ENCODE assay signal across 13 cellular contexts in genomic region chr2:232385660-232386489, GRCh38. TPM values are rescaled to one million over a fixed set of nuclear protein-coding genes. Genes with fewer than 3 reads are reported as not detected.
DNase-seq lines count a peak whose midpoint lies in the region; ATAC-seq, FAIRE-seq and TF ChIP-seq lines count a peak whose summit lies in the region.
"Had no signal": no experiment of that assay in that cellular context is flagged by ENCODE, and none has a peak within 500 bp of the region (broad histone marks: within the 10 kb centered on the region; RNA-seq: fewer than 3 reads in every experiment).

No MANE protein-coding gene starts in this region.

- H3K14ac ChIP-seq in H1 (ENCODE audit: insufficient read length) = no peak overlapping the region

- TF ChIP-seq RAD21 in H1 (IDR thresholded peaks at IDR 0.05 in 1 of 2, conservative IDR thresholded peaks at IDR 0.05 in 1 of 2; ENCODE audit: low read depth in 2 of 2, low read length in 2 of 2) = 0 out of 4 replicates have a peak, but pooled peaks of 1 of the 2 experiments have one; percentile 2

- H3K56ac ChIP-seq in H1 (replicated peaks; ENCODE audit: insufficient read length, low read depth, low read length) = peak overlapping the region; percentile 25

- TF ChIP-seq EP300 in H1 (IDR thresholded peaks at IDR 0.05; ENCODE audit: borderline replicate concordance in 1 of 2, low read depth in 2 of 2, low read length in 2 of 2) = no peak

- H3K18ac ChIP-seq in H1 (ENCODE audit: extremely low read depth, low read length) = peak overlapping the region; percentile 19

- H3K4me1 Mint-ChIP-seq in Caco-2 (ENCODE audit: low read depth, unreplicated experiment) = peaks cover 20% of the 10 kb centered on the region
- peaks cover 17 to 30% (median 29%) of the 10 kb centered on the region in 3 donors for H3K4me1 Mint-ChIP-seq in naive B cell

- H2BK12ac ChIP-seq in H1 (ENCODE audit: low read depth, low read length) = peak overlapping the region; percentile 97

- H3K27me3 ChIP-seq in Caco-2 (replicated peaks; ENCODE audit: control insufficient read depth, insufficient read depth, low read length) (no peaks in the 10 kb centered on the region), HUES6 (ENCODE audit: control insufficient read depth, insufficient read depth, low read length) (peaks cover 67% of the 10 kb centered on the region), H1 (replicated peaks in 1 of 4; ENCODE audit: control insufficient read depth in 3 of 4, extremely low read depth in 1 of 4, insufficient read depth in 3 of 4, low read length in 3 of 4) (peaks cover 22 to 66% (median 66%) of the 10 kb centered on the region in 4 experiments)

- BruUV-seq in Caco-2 (replicated peaks; lab: Mats Ljungman, UMichigan) = no TSS peak

- no peak overlapping the region for H4K5ac ChIP-seq in H1 (ENCODE audit: insufficient read length, low read depth, low read length)

- H3K79me1 ChIP-seq in H1 (ENCODE audit: low read depth, low read length) = no peaks in the 10 kb centered on the region

- no peak overlapping the region for H3K23ac ChIP-seq in H1 (ENCODE audit: insufficient read length)

- H3K36me3 ChIP-seq in Caco-2 (ENCODE audit: control insufficient read depth, insufficient read depth, low read length) (no peaks in the 10 kb centered on the region), HUES6 (ENCODE audit: control insufficient read depth, insufficient read depth, low read length) (no peaks in the 10 kb centered on the region), H1 (ENCODE audit: control insufficient read depth in 2 of 4, insufficient read depth in 4 of 4, low read length in 3 of 4) (no peaks in the 10 kb centered on the region; a peak in 1 of 8 replicates)

- no peak overlapping the region for H3K27ac ChIP-seq in HUES6 (ENCODE audit: low read depth, low read length)
- H3K27ac ChIP-seq in H1 (ENCODE audit: low read depth, low read length) = no peak overlapping the region
- H3K27ac ChIP-seq: HL-60, psoas muscle, VCaP had no signal

- intact Hi-C loops in Caco-2 (cut with micrococcal nuclease; ENCODE audit: unreplicated experiment) = loop anchor here (1.0 to 5.0 kb wide), 2 partner anchors 36 to 54 kb away; no protein-coding TSS in a partner anchor

- peaks cover 11% of the 10 kb centered on the region for H3K36me3 Mint-ChIP-seq in Caco-2 (ENCODE audit: insufficient read depth, unreplicated experiment)
- H3K36me3 Mint-ChIP-seq in naive B cell = peaks cover 0 to 8% of the 10 kb centered on the region in 2 donors
- H3K36me3 Mint-ChIP-seq: activated naive CD8-positive, alpha-beta T cell treated with anti-CD3 and anti-CD28 coated beads, Interleukin-2, amount 10 ng/mL, durations not matched to agents 7 days and 5 days had no signal

- H2BK5ac ChIP-seq in H1 (ENCODE audit: low read depth, low read length) = no peak overlapping the region

- POLR2A ChIA-PET in Caco-2 (lab: Charles Lee) (interaction anchor here (0.5 kb wide), 1 partner anchor 49 kb away, joined by 3 read pairs; no protein-coding TSS in a partner anchor), H1 (lab: Charles Lee; ENCODE audit: partially characterized antibody) (interaction anchor here (0.8 to 5.0 kb wide), 13 partner anchors 8 to 104 kb away, joined by 3 to 57 read pairs (median 3); no protein-coding TSS in a partner anchor)

- DNase-seq in Caco-2 (peak; percentile 77 to 90), H1 (ENCODE audit: low read depth in 1 of 2, low spot score in 2 of 2) (no peak), naive B cell (no peak), activated T-cell treated with anti-CD3 and anti-CD28 coated beads for 4 hours (no peak)
- DNase-seq in activated CD4-positive, alpha-beta T cell treated with anti-CD3 and anti-CD28 coated beads for 48 hours = no peak
- DNase-seq: activated naive CD8-positive, alpha-beta T cell treated with anti-CD3 and anti-CD28 coated beads, Interleukin-2, amount 10 ng/mL, durations not matched to agents 7 days and 5 days; psoas muscle had no signal

- H3K9me3 ChIP-seq in Caco-2 = no peaks in the 10 kb centered on the region
- no peaks in the 10 kb centered on the region for H3K9me3 ChIP-seq in HUES6 (ENCODE audit: control insufficient read depth, insufficient read depth, low read depth, low read length)
- H3K9me3 ChIP-seq in H1 (ENCODE audit: insufficient read depth in 2 of 2, low read depth in 1 of 2, low read length in 1 of 2) = no peaks in the 10 kb centered on the region
- H3K9me3 ChIP-seq: psoas muscle had no signal

- no peak overlapping the region for H4K91ac ChIP-seq in H1 (replicated peaks; ENCODE audit: insufficient read length, low read length)

- H2AFZ ChIP-seq in H1 (ENCODE audit: low read length) = no peak overlapping the region

- CTCF ChIA-PET in Caco-2 (lab: Charles Lee) = interaction anchor here (0.6 to 1.2 kb wide), 3 partner anchors 20 to 54 kb away, joined by 3 to 7 read pairs (median 3); no protein-coding TSS in a partner anchor
- CTCF ChIA-PET in H1 (lab: Charles Lee; ENCODE audit: partially characterized antibody) = interaction anchor here (0.8 to 2.8 kb wide), 19 partner anchors 10 to 484 kb away, joined by 3 to 23 read pairs (median 6); no protein-coding TSS in a partner anchor

- no peaks in the 10 kb centered on the region for H3K9me3 Mint-ChIP-seq in Caco-2 (ENCODE audit: unreplicated experiment)
- H3K9me3 Mint-ChIP-seq in naive B cell = peaks cover 0 to 7% (median 0%) of the 10 kb centered on the region in 7 donors
- H3K9me3 Mint-ChIP-seq: activated naive CD8-positive, alpha-beta T cell treated with anti-CD3 and anti-CD28 coated beads, Interleukin-2, amount 10 ng/mL, durations not matched to agents 7 days and 5 days had no signal

- TF ChIP-seq CTCF in Caco-2 (IDR thresholded peaks at IDR 0.05; ENCODE audit: insufficient read depth in 1 of 2, low read depth in 1 of 2, low read length in 1 of 2, severe bottlenecking in 1 of 2, unreplicated experiment in 1 of 2) (no peak), H1 (IDR thresholded peaks at IDR 0.05; ENCODE audit: control extremely low read depth in 1 of 3, insufficient read depth in 1 of 3, low read depth in 1 of 3, low read length in 3 of 3) (no peak)

- H3K4me3 ChIP-seq in Caco-2 (ENCODE audit: low read depth, low read length) (no peak overlapping the region), HUES6 (ENCODE audit: low read depth, low read length) (peak overlapping the region; percentile 65), H1 (ENCODE audit: extremely low read depth in 1 of 4, insufficient read depth in 2 of 4, low read depth in 3 of 4, low read length in 4 of 4) (peak overlapping the region; percentile 55 to 65 (median 63))
- H3K4me3 ChIP-seq: psoas muscle had no signal

- H3K9ac ChIP-seq in HUES6 (ENCODE audit: low read length) (peak overlapping the region; percentile 73), H1 (replicated peaks in 1 of 4; ENCODE audit: extremely low read depth in 1 of 4, low read depth in 3 of 4, low read length in 3 of 4) (no peak overlapping the region)

- no peak for ATAC-seq in naive B cell (ENCODE audit: low read depth in 2 of 2)
- ATAC-seq in HG02981 (IDR thresholded peaks at IDR 0.05; ENCODE audit: unreplicated experiment) = no peak
- ATAC-seq in GM18519 (IDR thresholded peaks at IDR 0.05; ENCODE audit: low FRiP score, unreplicated experiment) = no peak

- H3K4me1 ChIP-seq in Caco-2 (peaks cover 16% of the 10 kb centered on the region), HUES6 (ENCODE audit: control insufficient read depth, insufficient read depth, low read length) (peaks cover 32% of the 10 kb centered on the region), H1 (replicated peaks in 1 of 4; ENCODE audit: control insufficient read depth in 3 of 4, insufficient read depth in 4 of 4, low read length in 3 of 4) (peaks cover 5 to 32% (median 15%) of the 10 kb centered on the region in 4 experiments)
- H3K4me1 ChIP-seq: psoas muscle had no signal

- no peak overlapping the region for H2BK15ac ChIP-seq in H1 (ENCODE audit: low read length)

- H3K27ac Mint-ChIP-seq in Caco-2 (ENCODE audit: unreplicated experiment) (peak overlapping the region; percentile 89), naive B cell (peak overlapping the region in 2 of 6 donors; percentile 42 to 52)
- H3K27ac Mint-ChIP-seq: activated naive CD8-positive, alpha-beta T cell treated with anti-CD3 and anti-CD28 coated beads, Interleukin-2, amount 10 ng/mL, durations not matched to agents 7 days and 5 days had no signal

- H3K4me3 Mint-ChIP-seq in Caco-2 (ENCODE audit: unreplicated experiment) (peak overlapping the region; percentile 72), naive B cell (peak overlapping the region in 5 of 8 donors; percentile 25 to 67 (median 61))
- H3K4me3 Mint-ChIP-seq: activated naive CD8-positive, alpha-beta T cell treated with anti-CD3 and anti-CD28 coated beads, Interleukin-2, amount 10 ng/mL, durations not matched to agents 7 days and 5 days had no signal

- H3K79me2 ChIP-seq in H1 (ENCODE audit: control insufficient read depth in 1 of 2, insufficient read depth in 2 of 2, low read length in 2 of 2) = no peaks in the 10 kb centered on the region

- no peak overlapping the region for H4K8ac ChIP-seq in H1 (ENCODE audit: extremely low read depth, insufficient read depth, low read length)

- H4K20me1 ChIP-seq in H1 (replicated peaks in 1 of 2; ENCODE audit: control insufficient read depth in 1 of 2, insufficient read depth in 2 of 2, low read length in 2 of 2) = peaks cover 0 to 4% of the 10 kb centered on the region in 2 experiments

- peaks cover 29% of the 10 kb centered on the region; the same call in 1 of the 2 replicates for H3K23me2 ChIP-seq in H1 (ENCODE audit: low read depth, low read length)

- no peak overlapping the region for H2BK120ac ChIP-seq in H1 (replicated peaks; ENCODE audit: low read depth, low read length)

- no peak overlapping the region for H2BK20ac ChIP-seq in H1 (ENCODE audit: low read length)

- WGBS in H1 (ENCODE audit: extremely low coverage in 1 of 2, insufficient coverage in 1 of 2, insufficient read length in 1 of 2, insufficient replicate concordance in 2 of 2, low coverage in 1 of 2, low lambda C conversion rate in 2 of 2, missing lambda C conversion rate in 1 of 2), 2 experiments = 33% methylated on average over 24 of the region's 24 CpGs; no CpG with 5 or more reads in 1 of the 2 experiments

- H2AK5ac ChIP-seq in H1 (ENCODE audit: low read depth, low read length) = no peak overlapping the region

- no peak for TF ChIP-seq POLR2A in H1 (IDR thresholded peaks at IDR 0.05; ENCODE audit: control extremely low read depth in 1 of 2, low read depth in 2 of 2, low read length in 2 of 2)

- H3K4me2 ChIP-seq in H1 (ENCODE audit: insufficient read depth in 1 of 2, low read depth in 2 of 2, low read length in 2 of 2) = peak overlapping the region; percentile 78 to 96

- FAIRE-seq in H1 (lab: Jason Lieb, UNC) = peak; percentile 39

- H3K27me3 Mint-ChIP-seq in Caco-2 (ENCODE audit: insufficient read depth, unreplicated experiment) (no peaks in the 10 kb centered on the region), naive B cell (peaks cover 17 to 31% (median 23%) of the 10 kb centered on the region in 3 donors)

- no peak overlapping the region for H3K4ac ChIP-seq in H1 (replicated peaks; ENCODE audit: insufficient read length, low read depth, low read length)

RNA-seq across cellular contexts. Expression of gene ALPP, which starts 7.3 kb away (rescaled TPM):
- total RNA-seq in Caco-2 (2022) = 4.9 and 5.8 TPM in 2 replicates
- total RNA-seq in H1 (2021; fragmentation: NEBNext Ultra II Directional; extraction: Animal tissue kit (Norgen Biotek cat#: 25700)) = 0.15 TPM in 1 of 2 replicates, not detected in the other
- polyA plus RNA-seq in H1 (2011; rRNA removed) = 0.15 and 0.20 TPM in 2 replicates
- 0.06 TPM for polyA plus RNA-seq in H1 (2011; cell fraction: cytosol; rRNA removed)
- 0.19 TPM for polyA plus RNA-seq in H1 (2011; cell fraction: nucleus; rRNA removed)
- 0.28 to 0.85 TPM (median 0.65 TPM) in 4 replicates for polyA plus RNA-seq in H1 (2012, experiment 1 of 2)
- polyA plus RNA-seq in H1 (2012, experiment 2 of 2) = 0.07 TPM
- polyA plus RNA-seq in H1 (2013, experiment 1 of 2) = 0.12 TPM
- polyA plus RNA-seq in H1 (2013, experiment 2 of 2) = 0.06 TPM
- 0.06 and 0.07 TPM in 2 replicates for polyA minus RNA-seq in H1 (2011; rRNA and poly(A)+ RNA removed)
- not detected for polyA minus RNA-seq in H1 (2011; cell fraction: cytosol; rRNA and poly(A)+ RNA removed)
- not detected for polyA minus RNA-seq in H1 (2011; cell fraction: nucleus; rRNA and poly(A)+ RNA removed)
- polyA plus RNA-seq in naive B cell (ENCODE audit: low read depth in 6 of 6) = under 1 TPM in 3 of 6 donors, not detected in 3; 0.26 to 0.69 (median 0.40) TPM
- total RNA-seq: activated naive CD8-positive, alpha-beta T cell treated with anti-CD3 and anti-CD28 coated beads, Interleukin-2, amount 10 ng/mL, durations not matched to agents 7 days and 5 days; NCI-H460; psoas muscle had no signal
- polyA plus RNA-seq: psoas muscle had no signal

RNA-seq across cellular contexts. Expression of gene ALPG, which starts 20.8 kb away (rescaled TPM):
- 1.9 and 2.5 TPM in 2 replicates for total RNA-seq in Caco-2 (2022)
- 0.56 and 0.75 TPM in 2 replicates for total RNA-seq in H1 (2021; fragmentation: NEBNext Ultra II Directional; extraction: Animal tissue kit (Norgen Biotek cat#: 25700))
- polyA plus RNA-seq in H1 (2011; rRNA removed) = 2.1 and 3.2 TPM in 2 replicates
- polyA plus RNA-seq in H1 (2011; cell fraction: cytosol; rRNA removed) = 1.2 TPM
- polyA plus RNA-seq in H1 (2011; cell fraction: nucleus; rRNA removed) = 2.3 TPM
- polyA plus RNA-seq in H1 (2012, experiment 1 of 2) = 1.1 to 3.0 TPM (median 2.2 TPM) in 4 replicates
- 1.0 TPM for polyA plus RNA-seq in H1 (2012, experiment 2 of 2)
- 1.4 TPM for polyA plus RNA-seq in H1 (2013, experiment 1 of 2)
- 1.1 TPM for polyA plus RNA-seq in H1 (2013, experiment 2 of 2)
- 0.44 and 0.57 TPM in 2 replicates for polyA minus RNA-seq in H1 (2011; rRNA and poly(A)+ RNA removed)
- 0.88 TPM for polyA minus RNA-seq in H1 (2011; cell fraction: cytosol; rRNA and poly(A)+ RNA removed)
- polyA minus RNA-seq in H1 (2011; cell fraction: nucleus; rRNA and poly(A)+ RNA removed) = 0.70 TPM
- polyA plus RNA-seq in naive B cell (ENCODE audit: low read depth in 6 of 6) = not detected
- total RNA-seq: activated naive CD8-positive, alpha-beta T cell treated with anti-CD3 and anti-CD28 coated beads, Interleukin-2, amount 10 ng/mL, durations not matched to agents 7 days and 5 days; NCI-H460; psoas muscle had no signal
- polyA plus RNA-seq: psoas muscle had no signal

Comparison
In these comparisons a context has a peak if more than half of its experiments do, and no peak if none do; other contexts are left out.
1. DNase-seq: peak in Caco-2 (2 of 2); none in H1 (0 of 2), naive B cell (single experiment), activated CD4-positive, alpha-beta T cell treated with anti-CD3 and anti-CD28 coated beads for 48 hours (single experiment) and activated T-cell treated with anti-CD3 and anti-CD28 coated beads for 4 hours (single experiment).